ENCODE assay signal across 14 cellular contexts in the genomic region with DNA sequence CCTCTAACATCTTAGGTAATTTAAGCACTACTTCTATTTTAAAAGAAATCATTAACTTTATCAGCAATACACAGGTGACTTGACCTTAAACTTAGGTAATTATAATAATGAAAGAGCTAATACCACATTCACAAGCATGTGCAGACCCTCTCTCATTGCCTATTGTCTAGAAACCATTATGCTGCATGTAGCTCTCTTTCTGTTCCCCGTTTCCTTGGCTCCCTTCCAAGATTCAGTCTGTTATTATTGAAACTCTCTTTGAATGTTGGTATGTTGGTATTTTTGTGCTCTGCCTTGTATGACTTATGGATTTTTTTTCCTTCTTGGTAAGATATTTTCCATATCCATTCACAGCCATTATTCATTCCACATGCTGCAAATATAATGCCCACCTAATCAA.
DNase-seq lines count a peak whose midpoint lies in the region; ATAC-seq, FAIRE-seq and TF ChIP-seq lines count a peak whose summit lies in the region.
"Had no signal": no experiment of that assay in that cellular context is flagged by ENCODE, and none has a peak within 500 bp of the region (broad histone marks: within the 10 kb centered on the region; RNA-seq: fewer than 3 reads in every experiment).

No MANE protein-coding gene starts in this region.

- no peak for FAIRE-seq in A549 (lab: Jason Lieb, UNC)

- in situ Hi-C loops in HAP-1 (cut with MboI; ENCODE audit: low sequenced_read_pairs): no loop called here

- TF ChIP-seq CTCF in A549 (IDR thresholded peaks at IDR 0.05) (no peak), epithelial cell of esophagus (IDR thresholded peaks at IDR 0.05; ENCODE audit: insufficient read depth, low read depth, low read length, missing control alignments) (no peak)

- TF ChIP-seq RAD21 in A549 (conservative IDR thresholded peaks at IDR 0.05 in 1 of 2, IDR thresholded peaks at IDR 0.05 in 1 of 2): no peak

- peak overlapping the region; percentile 14; the same call in 2 of the 3 replicates for H3K4me2 ChIP-seq in A549

- TF ChIP-seq POLR2A in A549 (IDR thresholded peaks at IDR 0.05; ENCODE audit: low read length): no peak

- no peak for TF ChIP-seq EP300 in A549 (IDR thresholded peaks at IDR 0.05)

- H3K27me3 ChIP-seq in HAP-1 (ENCODE audit: low read depth) (no peaks in the 10 kb centered on the region), H7 (ENCODE audit: control insufficient read depth, insufficient read depth, low read length) (no peaks in the 10 kb centered on the region)

- H3K36me3 ChIP-seq in HAP-1 (replicated peaks): no peaks in the 10 kb centered on the region
- no peaks in the 10 kb centered on the region for H3K36me3 ChIP-seq in H7 (replicated peaks; ENCODE audit: control insufficient read depth, insufficient read depth, low read length)

- no peak for ATAC-seq in A549
- ATAC-seq: stimulated activated naive CD8-positive, alpha-beta T cell treated with anti-CD3 and anti-CD28 coated beads, Interleukin-15, amount 100 ng/mL, for 72 hours had no signal

- H3K9me3 ChIP-seq in A549 (0 out of 3 replicates have a peak, but pooled peaks cover 3% of the 10 kb centered on the region), HAP-1 (no peaks in the 10 kb centered on the region)

- CTCF ChIA-PET in A549 (lab: Yijun Ruan, JAX): interaction anchor here (0.5 to 2.1 kb wide), 2 partner anchors 13 to 329 kb away, joined by 4 to 10 read pairs; no protein-coding TSS in a partner anchor

- DNase-seq in A549 (ENCODE audit: low read depth in 1 of 2, low spot score in 1 of 2): no peak
- peak; percentile 71 to 91 for DNase-seq in HAP-1 (ENCODE audit: low spot score in 2 of 2)
- DNase-seq in NCI-H345 treated with DMSO at 0.1 percent for 48 hours (lab: John Stamatoyannopoulos, UW; ENCODE audit: unreplicated experiment): peak; percentile 47
- peak; percentile 11 for DNase-seq in epithelial cell of esophagus (ENCODE audit: low read depth)
- no peak for DNase-seq in activated CD4-positive, alpha-beta T cell treated with anti-CD3 and anti-CD28 coated beads, Interleukin-2, amount 50 U/mL, for 48 hours
- DNase-seq in COLO668 (lab: John Stamatoyannopoulos, UW; ENCODE audit: unreplicated experiment): no peak
- DNase-seq in H7: no peak
- no peak for DNase-seq in NK-92 treated with Interleukin-12 subunit alpha and Interleukin-12 subunit beta, amount 100 ng/mL, for 24 hours (lab: John Stamatoyannopoulos, UW)
- DNase-seq: activated T-cell treated with anti-CD3 and anti-CD28 coated beads, Interleukin-2, amount 50 U/mL, for 24 hours; amniotic stem cell; midbrain; NCI-H1048; stimulated activated CD4-positive, alpha-beta T cell treated with anti-CD3 and anti-CD28 coated beads, Interleukin-4, amount 100 ng/mL, for 4 hours; stimulated activated naive CD8-positive, alpha-beta T cell treated with anti-CD3 and anti-CD28 coated beads, Interleukin-15, amount 100 ng/mL, for 72 hours had no signal

- no peak overlapping the region for H3K27ac ChIP-seq in A549

- H3K4me1 ChIP-seq in A549 (peaks cover 31% of the 10 kb centered on the region), HAP-1 (peaks cover 18% of the 10 kb centered on the region)

- POLR2A ChIA-PET in A549 (lab: Yijun Ruan, JAX): no interaction called here

- WGBS in A549 (ENCODE audit: missing lambda C conversion rate): 3% methylated on average over 1 of the region's 1 CpG

- H3K4me3 ChIP-seq in A549 (no peak overlapping the region), HAP-1 (no peak overlapping the region), epithelial cell of esophagus (ENCODE audit: low read length) (no peak overlapping the region), H7 (ENCODE audit: insufficient read depth, low read depth, low read length) (no peak overlapping the region)

TF ChIP-seq in A549, 52 proteins besides CTCF, POLR2A, EP300 and RAD21:
- TF ChIP-seq TFCP2L1 (CRISPR knock-in tag; IDR thresholded peaks at IDR 0.05) (no peak), HEYL (CRISPR knock-in tag; IDR thresholded peaks at IDR 0.05) (no peak), CHD4 (IDR thresholded peaks at IDR 0.05; ENCODE audit: borderline replicate concordance) (no peak), RFX5 (IDR thresholded peaks at IDR 0.05) (no peak), ZNF302 (CRISPR knock-in tag; IDR thresholded peaks at IDR 0.05) (no peak), JUNB (IDR thresholded peaks at IDR 0.05) (no peak), ESRRA (IDR thresholded peaks at IDR 0.05; ENCODE audit: borderline replicate concordance, low read length) (no peak), FOSL2 (IDR thresholded peaks at IDR 0.05) (no peak), FOSL2 (CRISPR knock-in tag; IDR thresholded peaks at IDR 0.05) (no peak), FOSB (CRISPR knock-in tag; IDR thresholded peaks at IDR 0.05) (no peak)
- TF ChIP-seq, protein P1, sequence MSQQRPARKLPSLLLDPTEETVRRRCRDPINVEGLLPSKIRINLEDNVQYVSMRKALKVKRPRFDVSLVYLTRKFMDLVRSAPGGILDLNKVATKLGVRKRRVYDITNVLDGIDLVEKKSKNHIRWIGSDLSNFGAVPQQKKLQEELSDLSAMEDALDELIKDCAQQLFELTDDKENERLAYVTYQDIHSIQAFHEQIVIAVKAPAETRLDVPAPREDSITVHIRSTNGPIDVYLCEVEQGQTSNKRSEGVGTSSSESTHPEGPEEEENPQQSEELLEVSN (IDR thresholded peaks at IDR 0.05; ENCODE audit: borderline replicate concordance, low read depth): no peak

Comparison
In these comparisons a context has a peak if more than half of its experiments do, and no peak if none do; other contexts are left out.
1. DNase-seq: peak in HAP-1 (2 of 2), NCI-H345 treated with DMSO at 0.1 percent for 48 hours (single experiment) and epithelial cell of esophagus (single experiment); none in A549 (0 of 2), activated CD4-positive, alpha-beta T cell treated with anti-CD3 and anti-CD28 coated beads, Interleukin-2, amount 50 U/mL, for 48 hours (0 of 2), COLO668 (single experiment), H7 (single experiment) and NK-92 treated with Interleukin-12 subunit alpha and Interleukin-12 subunit beta, amount 100 ng/mL, for 24 hours (single experiment).